In genomic region chr18:79397830-79398761, GRCh38 we compare ENCODE assay signal across 12 cellular contexts. TPM values are rescaled to one million over a fixed set of nuclear protein-coding genes. Genes with fewer than 3 reads are reported as not detected.
DNase-seq lines count a peak whose midpoint lies in the region; ATAC-seq and TF ChIP-seq lines count a peak whose summit lies in the region.
"Had no signal": no experiment of that assay in that cellular context is flagged by ENCODE, and none has a peak within 500 bp of the region (broad histone marks: within the 10 kb centered on the region; RNA-seq: fewer than 3 reads in every experiment).

No MANE protein-coding gene starts in this region.

- CTCF ChIA-PET in CD8-positive, alpha-beta T cell (lab: Charles Lee), result interaction anchor here (0.9 to 4.0 kb wide), 9 partner anchors 9 to 245 kb away, joined by 3 to 19 read pairs (median 4); no protein-coding TSS in a partner anchor

- POLR2A ChIA-PET in CD8-positive, alpha-beta T cell (lab: Charles Lee), result interaction anchor here (0.9 to 1.4 kb wide), 3 partner anchors 8 to 128 kb away, joined by 3 to 4 read pairs (median 3); no protein-coding TSS in a partner anchor

- H3K9me2 ChIP-seq in MM.1S (replicated peaks; ENCODE audit: insufficient read depth, low read length), result no peaks in the 10 kb centered on the region

- no peak for ATAC-seq in CD8-positive, alpha-beta T cell
- ATAC-seq in RWPE2 (ENCODE audit: low read depth), result no peak

- 45 to 69% methylated on average over 30 to 37 of the region's 38 CpGs for whole genome bisulfite sequencing in thyroid gland, 2 donors

- H3F3A ChIP-seq in neural progenitor cell (ENCODE audit: low read depth) (peaks cover 44% of the 10 kb centered on the region), MM.1S (ENCODE audit: insufficient read depth, low read length) (no peaks in the 10 kb centered on the region)

- H3K9me3 ChIP-seq in CD8-positive, alpha-beta T cell (ENCODE audit: low read length), result no peaks in the 10 kb centered on the region
- H3K9me3 ChIP-seq in RWPE2 (ENCODE audit: severe bottlenecking) (no peaks in the 10 kb centered on the region), neural progenitor cell (ENCODE audit: low read depth) (no peaks in the 10 kb centered on the region), thyroid gland (no peaks in the 10 kb centered on the region), MM.1S (replicated peaks; ENCODE audit: insufficient read depth, low read length) (no peaks in the 10 kb centered on the region)

- no peaks in the 10 kb centered on the region for H3K27me3 ChIP-seq in CD8-positive, alpha-beta T cell (ENCODE audit: insufficient read depth, low read length)
- H3K27me3 ChIP-seq in RWPE2 (ENCODE audit: insufficient read depth, poor library complexity, severe bottlenecking), result peaks cover 8% of the 10 kb centered on the region
- H3K27me3 ChIP-seq in neural progenitor cell, result peaks cover 74% of the 10 kb centered on the region
- no peaks in the 10 kb centered on the region for H3K27me3 ChIP-seq in thyroid gland
- peaks cover 4% of the 10 kb centered on the region; the same call in 1 of the 2 replicates for H3K27me3 ChIP-seq in MM.1S (replicated peaks; ENCODE audit: insufficient read depth, low read length)
- H3K27me3 ChIP-seq: SJSA1 had no signal

- no peak overlapping the region for H3K27ac ChIP-seq in CD8-positive, alpha-beta T cell (ENCODE audit: low read depth, low read length)
- H3K27ac ChIP-seq in RWPE2 (ENCODE audit: poor library complexity, severe bottlenecking) (no peak overlapping the region), neural progenitor cell (no peak overlapping the region), thyroid gland (no peak overlapping the region), MM.1S (ENCODE audit: low read length) (no peak overlapping the region)
- H3K27ac ChIP-seq: SJSA1 had no signal

- H3K4me3 Mint-ChIP-seq in CD8-positive, alpha-beta T cell, result peak overlapping the region; percentile 87
- peak overlapping the region; percentile 83 for H3K4me3 Mint-ChIP-seq in neural progenitor cell

- H3K4me1 ChIP-seq in CD8-positive, alpha-beta T cell (ENCODE audit: insufficient read depth, low read length), result peaks cover 47% of the 10 kb centered on the region
- H3K4me1 ChIP-seq in RWPE2 (ENCODE audit: insufficient read depth, poor library complexity, severe bottlenecking) (peaks cover 5% of the 10 kb centered on the region), neural progenitor cell (peaks cover 17% of the 10 kb centered on the region), thyroid gland (peaks cover 31 to 41% of the 10 kb centered on the region in 2 donors), MM.1S (ENCODE audit: low read length) (no peaks in the 10 kb centered on the region)

- DNase-seq in CD8-positive, alpha-beta T cell, result no peak
- DNase-seq in RWPE2 (ENCODE audit: low spot score) (peak; percentile 52), dermis blood vessel endothelial cell (peak; percentile 47), neural progenitor cell (ENCODE audit: low spot score) (no peak), thyroid gland (no peak), NCI-H345 (lab: John Stamatoyannopoulos, UW) (no peak), MM.1S (no peak)
- no peak for DNase-seq in stimulated activated CD4-positive, alpha-beta T cell treated with anti-CD3 and anti-CD28 coated beads, Interleukin-12 subunit alpha, Interleukin-12 subunit beta, amount 100 ng/mL, for 4 hours
- DNase-seq: COR-L47, cortex of kidney, NCI-H2227 treated with DMSO at 0.1 percent for 48 hours had no signal

- no peak overlapping the region for H3K4me2 ChIP-seq in neural progenitor cell
- H3K4me2 ChIP-seq in MM.1S (ENCODE audit: low read depth, low read length), result no peak overlapping the region

- no peak for TF ChIP-seq POLR2A in thyroid gland (IDR thresholded peaks at IDR 0.05)

- no peak overlapping the region for H3K4me3 ChIP-seq in CD8-positive, alpha-beta T cell (ENCODE audit: low read depth, low read length)
- no peak overlapping the region for H3K4me3 ChIP-seq in RWPE2 (ENCODE audit: severe bottlenecking)
- no peak overlapping the region for H3K4me3 ChIP-seq in neural progenitor cell
- no peak overlapping the region for H3K4me3 ChIP-seq in thyroid gland (replicated peaks in 1 of 3)
- H3K4me3 ChIP-seq in MM.1S (ENCODE audit: low read length), result no peak overlapping the region
- H3K4me3 ChIP-seq: SJSA1 had no signal

- no peaks in the 10 kb centered on the region for H3K9me3 Mint-ChIP-seq in CD8-positive, alpha-beta T cell
- H3K9me3 Mint-ChIP-seq in neural progenitor cell, result no peaks in the 10 kb centered on the region

- no peak overlapping the region for H2AFZ ChIP-seq in neural progenitor cell (replicated peaks)
- H2AFZ ChIP-seq in MM.1S (ENCODE audit: low read length), result no peak overlapping the region

- H4K20me1 ChIP-seq in neural progenitor cell (ENCODE audit: low read depth), result peaks cover 53% of the 10 kb centered on the region
- no peaks in the 10 kb centered on the region for H4K20me1 ChIP-seq in MM.1S (ENCODE audit: insufficient read depth, low read length)

- intact Hi-C loops in CD8-positive, alpha-beta T cell (cut with DNase I, micrococcal nuclease), result loop anchor here (5.0 to 10.0 kb wide), 2 partner anchors 47 to 279 kb away; partner anchors contain the start of gene CTDP1 (in 1 of the 2)
- intact Hi-C loops in thyroid gland (cut with DNase I), result no loop called here

- H3K4me1 Mint-ChIP-seq in CD8-positive, alpha-beta T cell (ENCODE audit: low read depth), result peaks cover 36% of the 10 kb centered on the region
- H3K4me1 Mint-ChIP-seq in neural progenitor cell, result peaks cover 22% of the 10 kb centered on the region

- H3K79me2 ChIP-seq in neural progenitor cell (ENCODE audit: low read depth) (no peaks in the 10 kb centered on the region), MM.1S (ENCODE audit: low read length) (no peaks in the 10 kb centered on the region)

- H3K36me3 ChIP-seq in CD8-positive, alpha-beta T cell (ENCODE audit: insufficient read depth, low read length), result no peaks in the 10 kb centered on the region
- H3K36me3 ChIP-seq in RWPE2 (ENCODE audit: low read depth), result no peaks in the 10 kb centered on the region
- no peaks in the 10 kb centered on the region for H3K36me3 ChIP-seq in neural progenitor cell
- no peaks in the 10 kb centered on the region for H3K36me3 ChIP-seq in thyroid gland
- H3K36me3 ChIP-seq in MM.1S (replicated peaks; ENCODE audit: insufficient read depth, low read length), result no peaks in the 10 kb centered on the region
- H3K36me3 ChIP-seq: SJSA1 had no signal

- H3K36me3 Mint-ChIP-seq in CD8-positive, alpha-beta T cell, result peaks cover 12% of the 10 kb centered on the region
- no peaks in the 10 kb centered on the region for H3K36me3 Mint-ChIP-seq in neural progenitor cell

- no peak for TF ChIP-seq CTCF in CD8-positive, alpha-beta T cell (IDR thresholded peaks at IDR 0.05)
- TF ChIP-seq CTCF in RWPE2 (IDR thresholded peaks at IDR 0.05; ENCODE audit: poor library complexity, severe bottlenecking), result no peak
- no peak for TF ChIP-seq CTCF in neural progenitor cell (IDR thresholded peaks at IDR 0.05)
- TF ChIP-seq CTCF in thyroid gland (IDR thresholded peaks at IDR 0.05), result no peak
- TF ChIP-seq CTCF in MM.1S (IDR thresholded peaks at IDR 0.05; ENCODE audit: low read length), result no peak

- peaks cover 4% of the 10 kb centered on the region for H3K27me3 Mint-ChIP-seq in CD8-positive, alpha-beta T cell (ENCODE audit: low read depth)
- H3K27me3 Mint-ChIP-seq in neural progenitor cell (ENCODE audit: insufficient read depth, low read depth), result peaks cover 49% of the 10 kb centered on the region

- H3K9ac ChIP-seq in neural progenitor cell, result no peak overlapping the region
- H3K9ac ChIP-seq in MM.1S (ENCODE audit: low read length), result no peak overlapping the region

- no peak overlapping the region for H3K27ac Mint-ChIP-seq in CD8-positive, alpha-beta T cell
- H3K27ac Mint-ChIP-seq in neural progenitor cell, result no peak overlapping the region

RNA-seq across cellular contexts. Expression of gene NFATC1, which starts 2.4 kb away (rescaled TPM):
- total RNA-seq in CD8-positive, alpha-beta T cell, result 10 to 100 TPM; 91.1 to 93.7 TPM
- total RNA-seq in dermis blood vessel endothelial cell (17.0 and 19.3 TPM in 2 replicates), neural progenitor cell (ENCODE audit: low replicate concordance) (2.2 and 2.3 TPM in 2 replicates), thyroid gland (10 to 100 TPM; 10.1 to 15.0 (median 12.7) TPM)

Comparison
In these comparisons a context has a peak if more than half of its experiments do, and no peak if none do; other contexts are left out.
1. DNase-seq: peak in RWPE2 (single experiment) and dermis blood vessel endothelial cell (single experiment); none in CD8-positive, alpha-beta T cell (0 of 7), neural progenitor cell (single experiment), stimulated activated CD4-positive, alpha-beta T cell treated with anti-CD3 and anti-CD28 coated beads, Interleukin-12 subunit alpha, Interleukin-12 subunit beta, amount 100 ng/mL, for 4 hours (single experiment), thyroid gland (0 of 2), NCI-H345 (single experiment) and MM.1S (single experiment).